Comparison of ENCODE assay signal across 10 cellular contexts in genomic region chr11:102157219-102157618, GRCh38. TPM values are rescaled to one million over a fixed set of nuclear protein-coding genes. Genes with fewer than 3 reads are reported as not detected.
DNase-seq lines count a peak whose midpoint lies in the region; ATAC-seq, FAIRE-seq and TF ChIP-seq lines count a peak whose summit lies in the region.
"Had no signal": no experiment of that assay in that cellular context is flagged by ENCODE, and none has a peak within 500 bp of the region (broad histone marks: within the 10 kb centered on the region; RNA-seq: fewer than 3 reads in every experiment).

No MANE protein-coding gene starts in this region.

- H2AFZ ChIP-seq in mammary epithelial cell (ENCODE audit: low read depth, low read length) (no peak overlapping the region), keratinocyte (ENCODE audit: control insufficient read depth, low read length) (no peak overlapping the region)

- no peak for ATAC-seq in T-helper 17 cell

- H3K36me3 Mint-ChIP-seq in activated CD4-positive, alpha-beta memory T cell treated with anti-CD3 and anti-CD28 coated beads, Interleukin-2, amount 10 ng/mL, durations not matched to agents 7 days and 5 days (ENCODE audit: low read depth): no peaks in the 10 kb centered on the region
- no peaks in the 10 kb centered on the region for H3K36me3 Mint-ChIP-seq in T-helper 17 cell (ENCODE audit: low read depth)

- H3K27ac ChIP-seq in mammary epithelial cell (ENCODE audit: insufficient read depth, low read depth, low read length): peak overlapping the region; percentile 82
- H3K27ac ChIP-seq in keratinocyte (ENCODE audit: control insufficient read depth, insufficient read depth, low read length): peak overlapping the region; percentile 75
- H3K27ac ChIP-seq in subcutaneous abdominal adipose tissue (ENCODE audit: low read depth, low read length): peak overlapping the region; percentile 39

- H3K4me2 ChIP-seq in mammary epithelial cell (ENCODE audit: insufficient read depth, low read depth, low read length): peak overlapping the region; percentile 67
- peak overlapping the region; percentile 59 for H3K4me2 ChIP-seq in keratinocyte (ENCODE audit: control insufficient read depth, extremely low read depth, insufficient read depth, low read depth, low read length)

- H3K4me3 Mint-ChIP-seq in activated CD4-positive, alpha-beta memory T cell treated with anti-CD3 and anti-CD28 coated beads, Interleukin-2, amount 10 ng/mL, durations not matched to agents 7 days and 5 days: no peak overlapping the region
- H3K4me3 Mint-ChIP-seq in T-helper 17 cell: no peak overlapping the region

- H3K9me3 ChIP-seq in mammary epithelial cell (replicated peaks; ENCODE audit: insufficient read depth, low read length) (no peaks in the 10 kb centered on the region), keratinocyte (ENCODE audit: control insufficient read depth, low read depth, low read length) (no peaks in the 10 kb centered on the region), subcutaneous abdominal adipose tissue (ENCODE audit: control insufficient read depth in 5 of 5, low read length in 5 of 5) (no peaks in the 10 kb centered on the region), T-helper 17 cell (ENCODE audit: control insufficient read depth, low read length, poor library complexity, severe bottlenecking) (no peaks in the 10 kb centered on the region)

- H4K20me1 ChIP-seq in mammary epithelial cell (ENCODE audit: insufficient read depth, low read length): no peaks in the 10 kb centered on the region
- H4K20me1 ChIP-seq in keratinocyte (ENCODE audit: control insufficient read depth, extremely low read depth, insufficient read depth, low read length): peaks cover 3% of the 10 kb centered on the region

- peak overlapping the region; percentile 3 for H3K9ac ChIP-seq in mammary epithelial cell (ENCODE audit: insufficient read depth, low read length)
- H3K9ac ChIP-seq in keratinocyte (ENCODE audit: control insufficient read depth, extremely low read depth, insufficient read depth, low read length): no peak overlapping the region
- no peak overlapping the region for H3K9ac ChIP-seq in subcutaneous abdominal adipose tissue (ENCODE audit: low read length in 5 of 5)

- peaks cover 8% of the 10 kb centered on the region for H3K27me3 Mint-ChIP-seq in activated CD4-positive, alpha-beta memory T cell treated with anti-CD3 and anti-CD28 coated beads, Interleukin-2, amount 10 ng/mL, durations not matched to agents 7 days and 5 days
- H3K27me3 Mint-ChIP-seq in T-helper 17 cell: peaks cover 22% of the 10 kb centered on the region

- CTCF ChIA-PET in mammary epithelial cell (lab: Charles Lee; ENCODE audit: low non-redundant PET): no interaction called here
- CTCF ChIA-PET in activated CD4-positive, alpha-beta memory T cell treated with anti-CD3 and anti-CD28 coated beads, Interleukin-2, amount 10 ng/mL, durations not matched to agents 7 days and 5 days (lab: Charles Lee): no interaction called here

- H3K79me2 ChIP-seq in mammary epithelial cell (ENCODE audit: insufficient read depth, low read length) (peaks cover 99% of the 10 kb centered on the region), keratinocyte (ENCODE audit: control insufficient read depth, insufficient read depth, low read length) (peaks cover 97% of the 10 kb centered on the region)

- POLR2A ChIA-PET in activated CD4-positive, alpha-beta memory T cell treated with anti-CD3 and anti-CD28 coated beads, Interleukin-2, amount 10 ng/mL, durations not matched to agents 7 days and 5 days (lab: Charles Lee): no interaction called here

- H3K4me1 ChIP-seq in mammary epithelial cell (ENCODE audit: insufficient read depth, low read length) (peaks cover 29% of the 10 kb centered on the region), keratinocyte (ENCODE audit: control insufficient read depth, extremely low read depth, insufficient read depth, low read length) (peaks cover 30% of the 10 kb centered on the region), subcutaneous abdominal adipose tissue (ENCODE audit: control insufficient read depth in 5 of 5, insufficient read depth in 5 of 5, low read length in 5 of 5) (peaks cover 0 to 25% (median 15%) of the 10 kb centered on the region in 5 donors)

- H3K27ac Mint-ChIP-seq in activated CD4-positive, alpha-beta memory T cell treated with anti-CD3 and anti-CD28 coated beads, Interleukin-2, amount 10 ng/mL, durations not matched to agents 7 days and 5 days: no peak overlapping the region
- H3K27ac Mint-ChIP-seq in T-helper 17 cell: no peak overlapping the region

- dilution Hi-C loops in mammary epithelial cell (cut with HindIII; ENCODE audit: low sequenced_read_pairs) (no loop called here), keratinocyte (cut with MboI; ENCODE audit: extremely low pct_ligation_motif_present, low sequenced_read_pairs) (no loop called here)

- H3K9me3 Mint-ChIP-seq in activated CD4-positive, alpha-beta memory T cell treated with anti-CD3 and anti-CD28 coated beads, Interleukin-2, amount 10 ng/mL, durations not matched to agents 7 days and 5 days: no peaks in the 10 kb centered on the region

- H3K36me3 ChIP-seq in mammary epithelial cell (ENCODE audit: insufficient read depth, low read length) (no peaks in the 10 kb centered on the region), keratinocyte (ENCODE audit: control insufficient read depth in 2 of 2, extremely low read depth in 1 of 2, insufficient read depth in 2 of 2, low read length in 2 of 2) (peaks cover 0 to 2% of the 10 kb centered on the region in 2 experiments), subcutaneous abdominal adipose tissue (ENCODE audit: control insufficient read depth in 5 of 5, insufficient read depth in 5 of 5, low read length in 5 of 5) (peaks cover 0 to under 1% (median 0%) of the 10 kb centered on the region in 5 donors)

- DNase-seq in HuH-7 (ENCODE audit: low spot score) (peak; percentile 15), mammary epithelial cell (peak; percentile 87), keratinocyte (ENCODE audit: low read depth, low spot score) (no peak), Kasumi-1 (lab: John Stamatoyannopoulos, UW) (no peak), T-helper 17 cell (no peak), KG1 (lab: John Stamatoyannopoulos, UW) (no peak)
- DNase-seq in activated CD4-positive, alpha-beta memory T cell treated with anti-CD3 and anti-CD28 coated beads, Interleukin-2, amount 10 ng/mL, durations not matched to agents 7 days and 5 days: no peak
- DNase-seq: NCI-H1417 treated with DMSO at 0.1 percent for 48 hours had no signal

- in situ Hi-C loops in mammary epithelial cell (cut with MboI; ENCODE audit: low sequenced_read_pairs in 2 of 2): no loop called here

- H3K4me1 Mint-ChIP-seq in activated CD4-positive, alpha-beta memory T cell treated with anti-CD3 and anti-CD28 coated beads, Interleukin-2, amount 10 ng/mL, durations not matched to agents 7 days and 5 days: no peaks in the 10 kb centered on the region
- H3K4me1 Mint-ChIP-seq in T-helper 17 cell: no peaks in the 10 kb centered on the region

- peak; percentile 73 for FAIRE-seq in keratinocyte (lab: Jason Lieb, UNC)
- FAIRE-seq: GM19239 had no signal

- H3K27me3 ChIP-seq in mammary epithelial cell (ENCODE audit: insufficient read depth, low read length) (no peaks in the 10 kb centered on the region), keratinocyte (ENCODE audit: control insufficient read depth, extremely low read depth, insufficient read depth, low read length) (no peaks in the 10 kb centered on the region), subcutaneous abdominal adipose tissue (ENCODE audit: control insufficient read depth in 5 of 5, insufficient read depth in 4 of 5, low read length in 5 of 5) (no peaks in the 10 kb centered on the region)

- intact Hi-C loops in mammary epithelial cell (cut with micrococcal nuclease): no loop called here

- no TSS peak for BruUV-seq in mammary epithelial cell (replicated peaks; lab: Mats Ljungman, UMichigan)

- WGBS in mammary epithelial cell (ENCODE audit: low coverage, missing lambda C conversion rate): 0% methylated on average over 2 of the region's 2 CpGs

- H3K4me3 ChIP-seq in mammary epithelial cell (replicated peaks in 1 of 3; ENCODE audit: insufficient read depth in 1 of 3, low read depth in 2 of 3, low read length in 3 of 3) (no peak overlapping the region), keratinocyte (ENCODE audit: control insufficient read depth in 2 of 3, extremely low read depth in 1 of 3, insufficient read depth in 2 of 3, low read depth in 1 of 3, low read length in 3 of 3) (no peak overlapping the region), subcutaneous abdominal adipose tissue (ENCODE audit: low read depth in 1 of 5, low read length in 5 of 5) (no peak overlapping the region)

- no peak for TF ChIP-seq CTCF in mammary epithelial cell (conservative IDR thresholded peaks at IDR 0.05 in 1 of 2, IDR thresholded peaks at IDR 0.05 in 1 of 2; ENCODE audit: extremely low read depth in 1 of 2, insufficient read depth in 1 of 2, low read depth in 1 of 2, low read length in 2 of 2)
- TF ChIP-seq CTCF in keratinocyte (optimal IDR thresholded peaks at IDR 0.05 in 1 of 3, IDR thresholded peaks at IDR 0.05 in 1 of 3, conservative IDR thresholded peaks at IDR 0.05 in 1 of 3; ENCODE audit: extremely low read depth in 1 of 3, insufficient read depth in 2 of 3, low read length in 3 of 3): no peak

- H3K9me1 ChIP-seq in keratinocyte (ENCODE audit: control insufficient read depth, extremely low read depth, insufficient read depth, low read length): no peaks in the 10 kb centered on the region

RNA-seq across cellular contexts. Expression of gene YAP1, which starts 47.0 kb away (rescaled TPM):
- 100 to 1,000 TPM; 163 to 234 TPM for total RNA-seq in mammary epithelial cell
- polyA plus RNA-seq in mammary epithelial cell: 124 TPM
- polyA minus RNA-seq in mammary epithelial cell: 220 TPM
- 89.8 to 125 TPM (median 105 TPM) in 3 replicates for polyA plus RNA-seq in keratinocyte
- polyA plus RNA-seq in keratinocyte (2011; ENCODE audit: low read depth): 73.1 TPM
- polyA plus RNA-seq in keratinocyte (2011; cell fraction: cytosol; rRNA removed): 95.6 and 114 TPM in 2 replicates
- polyA plus RNA-seq in keratinocyte (2011; cell fraction: nucleus; rRNA removed): 132 and 152 TPM in 2 replicates
- polyA plus RNA-seq in keratinocyte (2012; ENCODE audit: low replicate concordance): 66.6 and 104 TPM in 2 replicates
- polyA minus RNA-seq in keratinocyte: 237 to 310 TPM (median 294 TPM) in 3 replicates
- 154 TPM for polyA minus RNA-seq in keratinocyte (2011; cell fraction: cytosol; rRNA and poly(A)+ RNA removed)
- polyA minus RNA-seq in keratinocyte (2011; cell fraction: nucleus; rRNA and poly(A)+ RNA removed): 166 and 273 TPM in 2 replicates
- under 1 TPM; 0.18 to 0.28 TPM for total RNA-seq in activated CD4-positive, alpha-beta memory T cell treated with anti-CD3 and anti-CD28 coated beads, Interleukin-2, amount 10 ng/mL, durations not matched to agents 7 days and 5 days
- under 1 TPM in 1 of 2 donors, not detected in 1; 0.20 TPM for total RNA-seq in T-helper 17 cell

Comparison
In these comparisons a context has a peak if more than half of its experiments do, and no peak if none do; other contexts are left out.
1. DNase-seq: peak in HuH-7 (single experiment) and mammary epithelial cell (single experiment); none in keratinocyte (single experiment), Kasumi-1 (0 of 2), activated CD4-positive, alpha-beta memory T cell treated with anti-CD3 and anti-CD28 coated beads, Interleukin-2, amount 10 ng/mL, durations not matched to agents 7 days and 5 days (single experiment), T-helper 17 cell (0 of 3) and KG1 (single experiment).
2. RNA of gene YAP1, which starts 47.0 kb away (total RNA-seq): 163 to 234 TPM in mammary epithelial cell; 0.18 to 0.28 TPM in activated CD4-positive, alpha-beta memory T cell treated with anti-CD3 and anti-CD28 coated beads, Interleukin-2, amount 10 ng/mL, durations not matched to agents 7 days and 5 days and 0.20 TPM in T-helper 17 cell; every median in the first group is over 100 times any median in the second.
3. Peak in every context shown above with its lines, with median percentiles within 50 percentile points of each other: H3K27ac ChIP-seq.